In the genomic region with DNA sequence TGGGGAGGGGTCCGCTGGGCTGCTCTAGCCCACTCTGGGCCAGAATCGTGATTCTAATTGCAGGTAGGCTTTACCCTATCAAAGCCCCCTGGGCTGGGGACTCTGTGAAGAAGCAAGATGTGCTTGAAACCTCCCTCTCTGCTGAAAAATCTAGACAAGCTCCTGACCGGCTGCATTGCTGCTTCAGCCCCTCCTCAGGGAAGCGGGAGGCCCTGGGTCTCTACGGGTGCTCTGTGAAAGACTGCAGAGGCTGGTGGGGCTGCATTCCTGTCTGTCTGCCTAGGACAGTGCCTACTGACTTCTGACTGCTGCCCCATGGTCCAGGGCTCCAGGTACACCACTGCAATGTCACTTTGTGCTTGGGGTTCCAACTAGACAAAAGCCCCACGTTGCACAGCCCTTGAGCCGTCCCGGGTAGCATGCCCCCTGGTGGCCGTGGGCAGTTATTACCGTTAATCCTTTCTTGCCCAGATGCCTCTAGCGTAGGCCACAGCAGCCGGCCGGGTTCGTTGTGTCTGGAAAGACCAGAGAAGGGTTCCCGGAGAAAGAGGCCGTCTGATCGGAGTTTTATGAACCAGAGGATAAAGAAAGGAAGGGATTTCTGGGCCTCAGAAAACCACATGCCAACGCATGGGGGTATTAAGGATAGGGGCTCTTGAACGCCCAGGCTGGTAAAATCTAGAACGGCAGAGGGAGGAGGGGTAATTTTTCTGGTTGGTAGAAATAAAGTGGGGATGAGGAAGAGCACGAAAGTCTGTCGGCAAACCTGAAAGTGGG, we compare ENCODE assay signal across 8 cellular contexts. TPM values are rescaled to one million over a fixed set of nuclear protein-coding genes. Genes with fewer than 3 reads are reported as not detected.
DNase-seq lines count a peak whose midpoint lies in the region; ATAC-seq and TF ChIP-seq lines count a peak whose summit lies in the region.

No MANE protein-coding gene starts in this region.

- H3K4me3 ChIP-seq in AG09309 (ENCODE audit: control insufficient read depth, low read depth, low read length): no peak overlapping the region
- no peak overlapping the region for H3K4me3 ChIP-seq in vagina

- H3K4me1 Mint-ChIP-seq in immature natural killer cell: no peaks in the 10 kb centered on the region

- H3K4me3 Mint-ChIP-seq in immature natural killer cell: no peak overlapping the region

- no peaks in the 10 kb centered on the region for H3K9me3 ChIP-seq in vagina

- H3K27me3 Mint-ChIP-seq in immature natural killer cell (ENCODE audit: low read depth in 3 of 3): peaks cover 0 to 5% (median 0%) of the 10 kb centered on the region in 3 donors

- intact Hi-C loops in vagina (cut with DNase I): no loop called here

- H3K27me3 ChIP-seq in vagina: no peaks in the 10 kb centered on the region

- no peaks in the 10 kb centered on the region for H3K9me3 Mint-ChIP-seq in immature natural killer cell

- no peak for TF ChIP-seq POLR2A in vagina (IDR thresholded peaks at IDR 0.05)

- no peak overlapping the region for H3K27ac Mint-ChIP-seq in immature natural killer cell

- H3K4me1 ChIP-seq in vagina: no peaks in the 10 kb centered on the region

- H3K27ac ChIP-seq in vagina: no peak overlapping the region

- no peaks in the 10 kb centered on the region for H3K36me3 Mint-ChIP-seq in immature natural killer cell

- TF ChIP-seq CTCF in AG09309 (IDR thresholded peaks at IDR 0.05; ENCODE audit: control insufficient read depth, insufficient read depth, low read depth, low read length, missing control alignments): peak; percentile 75
- TF ChIP-seq CTCF in vagina (IDR thresholded peaks at IDR 0.05): peak in 1 of 3 experiments; percentile 11

- no peak for DNase-seq in AG09309 (ENCODE audit: low read depth)
- DNase-seq in SHP77 treated with DMSO at 0.1 percent for 48 hours (lab: John Stamatoyannopoulos, UW): peak; percentile 34
- peak; percentile 64 for DNase-seq in activated naive CD4-positive, alpha-beta T cell treated with anti-CD3 and anti-CD28 coated beads, Interleukin-2, amount 50 U/mL, for 16 hours
- peak; percentile 10 to 35 (median 24) for DNase-seq in immature natural killer cell
- peak; percentile 58 for DNase-seq in stimulated activated CD4-positive, alpha-beta T cell treated with anti-CD3 and anti-CD28 coated beads, Interleukin-4, amount 100 ng/mL, for 24 hours
- DNase-seq in vagina (ENCODE audit: extremely low spot score in 2 of 2): no peak

- peak; percentile 69 for ATAC-seq in GM18519 (IDR thresholded peaks at IDR 0.05; ENCODE audit: low FRiP score, unreplicated experiment)
- peak; percentile 65 for ATAC-seq in HG03565 (IDR thresholded peaks at IDR 0.05; ENCODE audit: unreplicated experiment)

- H3K36me3 ChIP-seq in vagina: no peaks in the 10 kb centered on the region

RNA-seq across cellular contexts. Expression of a gene that starts 15.9 kb away (rescaled TPM):
- polyA plus RNA-seq in immature natural killer cell: not detected
- total RNA-seq in vagina: not detected

RNA-seq across cellular contexts. Expression of a gene that starts 49.2 kb away (rescaled TPM):
- polyA plus RNA-seq in immature natural killer cell: 1 to 10 TPM in 1 of 3 donors, under 1 TPM in 1, not detected in 1; 0.83 to 1.9 TPM
- total RNA-seq in vagina: 22.1 TPM

Comparison
In these comparisons a context has a peak if more than half of its experiments do, and no peak if none do; other contexts are left out.
1. DNase-seq: peak in SHP77 treated with DMSO at 0.1 percent for 48 hours (single experiment), activated naive CD4-positive, alpha-beta T cell treated with anti-CD3 and anti-CD28 coated beads, Interleukin-2, amount 50 U/mL, for 16 hours (single experiment), immature natural killer cell (3 of 3) and stimulated activated CD4-positive, alpha-beta T cell treated with anti-CD3 and anti-CD28 coated beads, Interleukin-4, amount 100 ng/mL, for 24 hours (single experiment); none in AG09309 (single experiment) and vagina (0 of 2).